ENCODE assay signal across 8 cellular contexts in genomic region chr15:63852407-63852806, GRCh38.
"Had no signal": no experiment of that assay in that cellular context is flagged by ENCODE, and none has a peak within 500 bp of the region (broad histone marks: within the 10 kb centered on the region; RNA-seq: fewer than 3 reads in every experiment).

No MANE protein-coding gene starts in this region.

- H3K4me3 ChIP-seq: GM12878 had no signal

- DNase-seq: GDM1, GF-D8 had no signal

- ATAC-seq: GM12878 had no signal

- FAIRE-seq: G401.6, GM12878, GM12891, GM12892, GM18507, GM19239 had no signal
